In the genomic region with DNA sequence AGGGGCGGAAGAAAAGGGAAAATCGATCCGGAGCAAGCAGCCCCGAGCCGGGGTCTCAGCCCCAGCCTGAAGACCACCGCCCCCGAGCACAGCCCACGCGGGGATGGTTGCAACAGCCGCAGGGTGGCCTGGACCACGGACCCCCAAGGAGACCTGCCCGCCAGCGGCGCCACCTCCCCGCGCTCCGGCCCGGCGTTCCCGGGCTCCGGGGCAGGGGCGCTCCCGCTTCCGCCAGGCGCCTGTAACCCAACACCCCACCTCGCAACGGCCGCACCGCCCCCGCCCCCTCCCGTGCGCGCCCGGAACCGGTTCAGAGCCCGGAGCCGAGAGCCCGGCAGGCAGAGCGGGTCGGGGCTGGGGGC, we compare ENCODE assay signal across 7 cellular contexts. TPM values are rescaled to one million over a fixed set of nuclear protein-coding genes. Genes with fewer than 3 reads are reported as not detected.
DNase-seq lines count a peak whose midpoint lies in the region; ATAC-seq and TF ChIP-seq lines count a peak whose summit lies in the region.

No MANE protein-coding gene starts in this region.

- H3K79me2 ChIP-seq in fibroblast of lung (ENCODE audit: control insufficient read depth, insufficient read depth, low read length), result peaks cover 55% of the 10 kb centered on the region
- H3K79me2 ChIP-seq in neural progenitor cell (ENCODE audit: low read depth), result peaks cover 51% of the 10 kb centered on the region

- peak overlapping the region; percentile 97 for H3K27ac ChIP-seq in fibroblast of lung (ENCODE audit: insufficient read depth, low read length)
- H3K27ac ChIP-seq in neural progenitor cell, result peak overlapping the region; percentile 98

- TF ChIP-seq CTCF in fibroblast of lung (conservative IDR thresholded peaks at IDR 0.05 in 1 of 2, IDR thresholded peaks at IDR 0.05 in 1 of 2; ENCODE audit: low read depth in 1 of 2, low read length in 2 of 2) (no peak), neural progenitor cell (IDR thresholded peaks at IDR 0.05) (no peak)

- peaks cover 40% of the 10 kb centered on the region for H3F3A ChIP-seq in neural progenitor cell (ENCODE audit: low read depth)

- H3K27me3 ChIP-seq in fibroblast of lung (ENCODE audit: control insufficient read depth, insufficient read depth, low read length) (no peaks in the 10 kb centered on the region), neural progenitor cell (no peaks in the 10 kb centered on the region)

- DNase-seq in NCI-H2107 treated with DMSO at 0.1 percent for 48 hours (lab: John Stamatoyannopoulos, UW; ENCODE audit: unreplicated experiment) (peak; percentile 84), fibroblast of lung (ENCODE audit: low read depth in 2 of 2) (peak; percentile 51 to 62), neural progenitor cell (ENCODE audit: low spot score) (peak; percentile 90)
- peak; percentile 64 to 68 for DNase-seq in activated T-cell treated with anti-CD3 and anti-CD28 coated beads, Interleukin-2, amount 50 U/mL, for 72 hours

- H3K27me3 Mint-ChIP-seq in activated T-cell treated with anti-CD3 and anti-CD28 coated beads, Interleukin-2, amount 50 U/mL, for 72 hours (ENCODE audit: low read depth), result peaks cover 7% of the 10 kb centered on the region
- peaks cover 4% of the 10 kb centered on the region for H3K27me3 Mint-ChIP-seq in neural progenitor cell (ENCODE audit: insufficient read depth, low read depth)

- peaks cover 3 to 6% of the 10 kb centered on the region in 2 donors for H3K9me3 Mint-ChIP-seq in activated T-cell treated with anti-CD3 and anti-CD28 coated beads, Interleukin-2, amount 50 U/mL, for 72 hours
- H3K9me3 Mint-ChIP-seq in neural progenitor cell, result no peaks in the 10 kb centered on the region

- H3K4me1 Mint-ChIP-seq in activated T-cell treated with anti-CD3 and anti-CD28 coated beads, Interleukin-2, amount 50 U/mL, for 72 hours (ENCODE audit: low read depth), result peaks cover 44% of the 10 kb centered on the region
- H3K4me1 Mint-ChIP-seq in neural progenitor cell, result peaks cover 32% of the 10 kb centered on the region

- H3K27ac Mint-ChIP-seq in activated T-cell treated with anti-CD3 and anti-CD28 coated beads, Interleukin-2, amount 50 U/mL, for 72 hours, result no peak overlapping the region
- no peak overlapping the region for H3K27ac Mint-ChIP-seq in neural progenitor cell

- no peaks in the 10 kb centered on the region for H4K20me1 ChIP-seq in fibroblast of lung (ENCODE audit: control insufficient read depth, extremely low read depth, insufficient read depth, low read length)
- H4K20me1 ChIP-seq in neural progenitor cell (ENCODE audit: low read depth), result peaks cover 14% of the 10 kb centered on the region

- peaks cover 11 to 19% of the 10 kb centered on the region in 2 donors for H3K36me3 Mint-ChIP-seq in activated T-cell treated with anti-CD3 and anti-CD28 coated beads, Interleukin-2, amount 50 U/mL, for 72 hours (ENCODE audit: insufficient read depth in 2 of 2)
- H3K36me3 Mint-ChIP-seq in neural progenitor cell, result peaks cover 11% of the 10 kb centered on the region

- H3K9ac ChIP-seq in fibroblast of lung (ENCODE audit: insufficient read depth, low read length) (peak overlapping the region; percentile 96), neural progenitor cell (peak overlapping the region; percentile 91)

- H3K4me2 ChIP-seq in fibroblast of lung (ENCODE audit: extremely low read depth, insufficient read depth, low read length) (no peak overlapping the region), neural progenitor cell (peak overlapping the region; percentile 86)

- H3K36me3 ChIP-seq in fibroblast of lung (ENCODE audit: control insufficient read depth, insufficient read depth, low read length) (peaks cover 15% of the 10 kb centered on the region), neural progenitor cell (no peaks in the 10 kb centered on the region)

- peak overlapping the region; percentile 88 to 92 for H3K4me3 Mint-ChIP-seq in activated T-cell treated with anti-CD3 and anti-CD28 coated beads, Interleukin-2, amount 50 U/mL, for 72 hours
- H3K4me3 Mint-ChIP-seq in neural progenitor cell, result peak overlapping the region; percentile 96

- H2AFZ ChIP-seq in fibroblast of lung (ENCODE audit: low read length) (no peak overlapping the region), neural progenitor cell (replicated peaks) (peak overlapping the region; percentile 22)

- H3K4me1 ChIP-seq in fibroblast of lung (ENCODE audit: control insufficient read depth, extremely low read depth, insufficient read depth, low read length) (peaks cover 55% of the 10 kb centered on the region), neural progenitor cell (peaks cover 11% of the 10 kb centered on the region)

- peak; percentile 16 for ATAC-seq in GM18907 (IDR thresholded peaks at IDR 0.05; ENCODE audit: unreplicated experiment)
- ATAC-seq in activated T-cell treated with anti-CD3 and anti-CD28 coated beads, Interleukin-2, amount 50 U/mL, for 72 hours (replicated peaks in 1 of 2), result peak; percentile 39 to 54
- no peak for ATAC-seq in GM21526 (IDR thresholded peaks at IDR 0.05; ENCODE audit: low FRiP score, unreplicated experiment)
- no peak for ATAC-seq in HG03565 (IDR thresholded peaks at IDR 0.05; ENCODE audit: unreplicated experiment)

- peak overlapping the region; percentile 81 to 98 (median 95) for H3K4me3 ChIP-seq in fibroblast of lung (replicated peaks in 1 of 4; ENCODE audit: control extremely low read depth in 1 of 4, insufficient read depth in 1 of 4, low read depth in 3 of 4, low read length in 4 of 4)
- H3K4me3 ChIP-seq in neural progenitor cell, result peak overlapping the region; percentile 99

- H3K9me3 ChIP-seq in fibroblast of lung (ENCODE audit: control insufficient read depth, insufficient read depth, low read depth, low read length) (no peaks in the 10 kb centered on the region), neural progenitor cell (ENCODE audit: low read depth) (no peaks in the 10 kb centered on the region)

RNA-seq across cellular contexts. Expression of gene ACTN1, which starts 0.6 kb away (rescaled TPM):
- total RNA-seq in activated T-cell treated with anti-CD3 and anti-CD28 coated beads, Interleukin-2, amount 50 U/mL, for 72 hours, result 10 to 100 TPM; 42.6 to 50.7 TPM
- total RNA-seq in fibroblast of lung, result 178 and 254 TPM in 2 replicates
- polyA plus RNA-seq in fibroblast of lung, result 578 and 729 TPM in 2 replicates
- 491 and 638 TPM in 2 replicates for polyA plus RNA-seq in fibroblast of lung (2012)
- polyA minus RNA-seq in fibroblast of lung (ENCODE audit: low replicate concordance), result 1,123 and 1,490 TPM in 2 replicates
- 70.7 and 97.7 TPM in 2 replicates for total RNA-seq in neural progenitor cell (ENCODE audit: low replicate concordance)

Comparison
In these comparisons a context has a peak if more than half of its experiments do, and no peak if none do; other contexts are left out.
1. ATAC-seq: peak in GM18907 (single experiment) and activated T-cell treated with anti-CD3 and anti-CD28 coated beads, Interleukin-2, amount 50 U/mL, for 72 hours (2 of 2); none in GM21526 (single experiment) and HG03565 (single experiment).
2. Peak in every context shown above with its lines, with median percentiles within 50 percentile points of each other: DNase-seq.